ENCODE assay signal across 27 cellular contexts in genomic region chr5:95986001-95986400, GRCh38. TPM values are rescaled to one million over a fixed set of nuclear protein-coding genes. Genes with fewer than 3 reads are reported as not detected.
A peak's percentile ranks its signal among the peaks of the same experiment; 100 is the strongest.
DNase-seq lines count a peak whose midpoint lies in the region; ATAC-seq, FAIRE-seq and TF ChIP-seq lines count a peak whose summit lies in the region.
"Had no signal": no experiment of that assay in that cellular context is flagged by ENCODE, and none has a peak within 500 bp of the region (broad histone marks: within the 10 kb centered on the region; RNA-seq: fewer than 3 reads in every experiment).

No MANE protein-coding gene starts in this region.

- H3K4me2 ChIP-seq in osteoblast (ENCODE audit: insufficient read depth, low read length), result no peak overlapping the region
- H3K4me2 ChIP-seq: A549; BLaER1 treated with 17β-estradiol and CSF1 and Interleukin-3, amounts not matched to agents 10 nM and 100 nM; GM23338 had no signal

- intact Hi-C loops in left ventricle myocardium superior (cut with micrococcal nuclease), result no loop called here
- intact Hi-C loops in cardiac septum (cut with DNase I), result no loop called here
- intact Hi-C loops in kidney (cut with DNase I), result no loop called here
- intact Hi-C loops in activated T-helper 2 cell treated with anti-CD3 and anti-CD28 coated beads, Interferon-gamma antibody, Interleukin-2, Interleukin-4, amounts not matched to agents 10 μg/mL and 5 μg/mL and 100 μg/mL, durations not matched to agents 14 hours and 24 hours and 36 hours (cut with micrococcal nuclease), result no loop called here

- H3K27me3 ChIP-seq in osteoblast (ENCODE audit: insufficient read depth, low read length), result no peaks in the 10 kb centered on the region
- H3K27me3 ChIP-seq: BLaER1 treated with 17β-estradiol and CSF1 and Interleukin-3, amounts not matched to agents 10 nM and 100 nM; colonic mucosa; Peyer's patch; SJCRH30; spleen; transverse colon had no signal

- H3K4me1 Mint-ChIP-seq in chondrocyte (ENCODE audit: low read depth) (peaks cover 54% of the 10 kb centered on the region), type B pancreatic cell (ENCODE audit: unreplicated experiment) (peaks cover 5% of the 10 kb centered on the region)
- H3K4me1 Mint-ChIP-seq in activated T-helper 2 cell treated with anti-CD3 and anti-CD28 coated beads, Interferon-gamma antibody, Interleukin-2, Interleukin-4, amounts not matched to agents 10 μg/mL and 5 μg/mL and 100 μg/mL, durations not matched to agents 14 hours and 24 hours and 36 hours (ENCODE audit: low read depth), result no peaks in the 10 kb centered on the region
- H3K4me1 Mint-ChIP-seq: activated CD4-positive, alpha-beta T cell treated with anti-CD3 and anti-CD28 coated beads, Interleukin-2, amount 10 ng/mL, durations not matched to agents 7 days and 5 days; activated CD8-positive, alpha-beta memory T cell treated with anti-CD3 and anti-CD28 coated beads, Interleukin-2, amount 10 ng/mL, durations not matched to agents 7 days and 5 days; activated naive CD4-positive, alpha-beta T cell treated with anti-CD3 and anti-CD28 coated beads, Interleukin-2, amount 50 U/mL, for 24 hours; natural killer cell; T-helper 17 cell had no signal

- no peaks in the 10 kb centered on the region for H3K79me2 ChIP-seq in osteoblast (ENCODE audit: insufficient read depth, low read length)

- H3K4me3 Mint-ChIP-seq in chondrocyte (ENCODE audit: unreplicated experiment) (peak overlapping the region; percentile 46), type B pancreatic cell (no peak overlapping the region)
- no peak overlapping the region for H3K4me3 Mint-ChIP-seq in activated T-helper 2 cell treated with anti-CD3 and anti-CD28 coated beads, Interferon-gamma antibody, Interleukin-2, Interleukin-4, amounts not matched to agents 10 μg/mL and 5 μg/mL and 100 μg/mL, durations not matched to agents 14 hours and 24 hours and 36 hours (ENCODE audit: low read depth)
- H3K4me3 Mint-ChIP-seq: activated CD4-positive, alpha-beta T cell treated with anti-CD3 and anti-CD28 coated beads, Interleukin-2, amount 10 ng/mL, durations not matched to agents 7 days and 5 days; activated CD8-positive, alpha-beta memory T cell treated with anti-CD3 and anti-CD28 coated beads, Interleukin-2, amount 10 ng/mL, durations not matched to agents 7 days and 5 days; activated naive CD4-positive, alpha-beta T cell treated with anti-CD3 and anti-CD28 coated beads, Interleukin-2, amount 50 U/mL, for 24 hours; GM23338; natural killer cell; T-helper 17 cell had no signal

- H3K9me3 Mint-ChIP-seq in chondrocyte (ENCODE audit: low read depth) (no peaks in the 10 kb centered on the region), type B pancreatic cell (no peaks in the 10 kb centered on the region)
- no peaks in the 10 kb centered on the region for H3K9me3 Mint-ChIP-seq in activated T-helper 2 cell treated with anti-CD3 and anti-CD28 coated beads, Interferon-gamma antibody, Interleukin-2, Interleukin-4, amounts not matched to agents 10 μg/mL and 5 μg/mL and 100 μg/mL, durations not matched to agents 14 hours and 24 hours and 36 hours
- H3K9me3 Mint-ChIP-seq: activated CD4-positive, alpha-beta T cell treated with anti-CD3 and anti-CD28 coated beads, Interleukin-2, amount 10 ng/mL, durations not matched to agents 7 days and 5 days; activated naive CD4-positive, alpha-beta T cell treated with anti-CD3 and anti-CD28 coated beads, Interleukin-2, amount 50 U/mL, for 24 hours; GM23338; natural killer cell had no signal

- FAIRE-seq in kidney (lab: Jason Lieb, UNC), result no peak
- FAIRE-seq: A549 had no signal

- H3K36me3 Mint-ChIP-seq in chondrocyte (ENCODE audit: low read depth), result no peaks in the 10 kb centered on the region
- H3K36me3 Mint-ChIP-seq in type B pancreatic cell, result no peaks in the 10 kb centered on the region
- no peaks in the 10 kb centered on the region for H3K36me3 Mint-ChIP-seq in activated T-helper 2 cell treated with anti-CD3 and anti-CD28 coated beads, Interferon-gamma antibody, Interleukin-2, Interleukin-4, amounts not matched to agents 10 μg/mL and 5 μg/mL and 100 μg/mL, durations not matched to agents 14 hours and 24 hours and 36 hours (ENCODE audit: low read depth)
- H3K36me3 Mint-ChIP-seq: activated CD8-positive, alpha-beta memory T cell treated with anti-CD3 and anti-CD28 coated beads, Interleukin-2, amount 10 ng/mL, durations not matched to agents 7 days and 5 days; activated naive CD4-positive, alpha-beta T cell treated with anti-CD3 and anti-CD28 coated beads, Interleukin-2, amount 50 U/mL, for 24 hours; natural killer cell had no signal

- peaks cover 13% of the 10 kb centered on the region for H3K4me1 ChIP-seq in osteoblast (ENCODE audit: insufficient read depth, low read length)
- H3K4me1 ChIP-seq in kidney (ENCODE audit: control insufficient read depth in 1 of 2, insufficient read depth in 1 of 2, low read depth in 1 of 2, low read length in 2 of 2), result peaks cover 0 to 11% of the 10 kb centered on the region in 2 donors
- H3K4me1 ChIP-seq: colonic mucosa, SJCRH30, spleen had no signal

- H2AFZ ChIP-seq in osteoblast (ENCODE audit: low read length), result peak overlapping the region; percentile 39
- H2AFZ ChIP-seq: GM23338 had no signal

- DNase-seq in left ventricle myocardium superior (no peak), cardiac septum (ENCODE audit: low spot score) (no peak), chondrocyte (ENCODE audit: low spot score) (no peak), osteoblast (ENCODE audit: insufficient read length, low spot score, missing footprints) (no peak), type B pancreatic cell (ENCODE audit: extremely low spot score, unreplicated experiment) (no peak), kidney (no peak)
- DNase-seq in activated T-helper 2 cell treated with anti-CD3 and anti-CD28 coated beads, Interferon-gamma antibody, Interleukin-2, Interleukin-4, amounts not matched to agents 10 μg/mL and 5 μg/mL and 100 μg/mL, durations not matched to agents 14 hours and 24 hours and 36 hours (ENCODE audit: low spot score), result no peak
- DNase-seq in activated CD4-positive, alpha-beta T cell treated with anti-CD3 and anti-CD28 coated beads for 48 hours, result no peak
- DNase-seq: activated CD4-positive, alpha-beta T cell treated with anti-CD3 and anti-CD28 coated beads, Interleukin-2, amount 10 ng/mL, durations not matched to agents 7 days and 5 days; activated CD8-positive, alpha-beta memory T cell treated with anti-CD3 and anti-CD28 coated beads, Interleukin-2, amount 10 ng/mL, durations not matched to agents 7 days and 5 days; colonic mucosa; natural killer cell; NCI-H1417 treated with DMSO at 0.1 percent for 48 hours; NCI-H510A treated with DMSO at 0.1 percent for 48 hours; NK-92 treated with Interleukin-12 subunit alpha and Interleukin-12 subunit beta, amount 100 ng/mL, for 24 hours; Peyer's patch; SJCRH30; spleen; stimulated activated CD4-positive, alpha-beta T cell treated with anti-CD3 and anti-CD28 coated beads, Interleukin-4, amount 100 ng/mL, for 1 hour; stimulated activated naive CD4-positive, alpha-beta T cell; T-helper 17 cell; transverse colon had no signal

- H3K27ac Mint-ChIP-seq in chondrocyte (ENCODE audit: unreplicated experiment) (peak overlapping the region; percentile 93), type B pancreatic cell (peak overlapping the region; percentile 51)
- H3K27ac Mint-ChIP-seq in activated T-helper 2 cell treated with anti-CD3 and anti-CD28 coated beads, Interferon-gamma antibody, Interleukin-2, Interleukin-4, amounts not matched to agents 10 μg/mL and 5 μg/mL and 100 μg/mL, durations not matched to agents 14 hours and 24 hours and 36 hours, result no peak overlapping the region
- H3K27ac Mint-ChIP-seq: activated CD4-positive, alpha-beta T cell treated with anti-CD3 and anti-CD28 coated beads, Interleukin-2, amount 10 ng/mL, durations not matched to agents 7 days and 5 days; activated CD8-positive, alpha-beta memory T cell treated with anti-CD3 and anti-CD28 coated beads, Interleukin-2, amount 10 ng/mL, durations not matched to agents 7 days and 5 days; activated naive CD4-positive, alpha-beta T cell treated with anti-CD3 and anti-CD28 coated beads, Interleukin-2, amount 50 U/mL, for 24 hours; GM23338; natural killer cell; T-helper 17 cell had no signal

- H3K36me3 ChIP-seq in osteoblast (ENCODE audit: insufficient read depth, low read length) (no peaks in the 10 kb centered on the region), kidney (ENCODE audit: control insufficient read depth in 1 of 2, insufficient read depth in 2 of 2, low read length in 2 of 2) (no peaks in the 10 kb centered on the region)
- H3K36me3 ChIP-seq: BLaER1 treated with 17β-estradiol and CSF1 and Interleukin-3, amounts not matched to agents 10 nM and 100 nM; colonic mucosa; Peyer's patch; prostate gland; SJCRH30; spleen; transverse colon had no signal

- no peaks in the 10 kb centered on the region for H3K27me3 Mint-ChIP-seq in chondrocyte (ENCODE audit: low read depth)
- no peaks in the 10 kb centered on the region for H3K27me3 Mint-ChIP-seq in type B pancreatic cell
- H3K27me3 Mint-ChIP-seq in activated T-helper 2 cell treated with anti-CD3 and anti-CD28 coated beads, Interferon-gamma antibody, Interleukin-2, Interleukin-4, amounts not matched to agents 10 μg/mL and 5 μg/mL and 100 μg/mL, durations not matched to agents 14 hours and 24 hours and 36 hours (ENCODE audit: low read depth), result no peaks in the 10 kb centered on the region
- H3K27me3 Mint-ChIP-seq: activated CD4-positive, alpha-beta T cell treated with anti-CD3 and anti-CD28 coated beads, Interleukin-2, amount 10 ng/mL, durations not matched to agents 7 days and 5 days; activated CD8-positive, alpha-beta memory T cell treated with anti-CD3 and anti-CD28 coated beads, Interleukin-2, amount 10 ng/mL, durations not matched to agents 7 days and 5 days; activated naive CD4-positive, alpha-beta T cell treated with anti-CD3 and anti-CD28 coated beads, Interleukin-2, amount 50 U/mL, for 24 hours; T-helper 17 cell had no signal

- ATAC-seq in left ventricle myocardium superior, result peak; percentile 44
- ATAC-seq: activated CD8-positive, alpha-beta memory T cell treated with anti-CD3 and anti-CD28 coated beads, Interleukin-2, amount 10 ng/mL, durations not matched to agents 7 days and 5 days; GM23338; natural killer cell; T-helper 17 cell had no signal

- TF ChIP-seq CTCF in chondrocyte (IDR thresholded peaks at IDR 0.05) (no peak), osteoblast (IDR thresholded peaks at IDR 0.05; ENCODE audit: extremely low read depth, low read depth, low read length) (no peak), type B pancreatic cell (conservative IDR thresholded peaks at IDR 0.05) (no peak), kidney (IDR thresholded peaks at IDR 0.05; ENCODE audit: borderline replicate concordance, extremely low read depth, insufficient read depth) (no peak)

- H3K9me3 ChIP-seq in osteoblast (ENCODE audit: low read depth, low read length) (no peaks in the 10 kb centered on the region), kidney (ENCODE audit: control insufficient read depth in 1 of 2, low read length in 2 of 2) (no peaks in the 10 kb centered on the region)
- H3K9me3 ChIP-seq: A549; BLaER1 treated with 17β-estradiol and CSF1 and Interleukin-3, amounts not matched to agents 10 nM and 100 nM; colonic mucosa; Peyer's patch; prostate gland; SJCRH30; spleen; transverse colon had no signal

- no peak overlapping the region for H3K27ac ChIP-seq in osteoblast (ENCODE audit: low read depth, low read length)
- H3K27ac ChIP-seq in kidney (ENCODE audit: low read depth in 2 of 2, low read length in 2 of 2), result no peak overlapping the region
- H3K27ac ChIP-seq: BLaER1 treated with 17β-estradiol and CSF1 and Interleukin-3, amounts not matched to agents 10 nM and 100 nM; colonic mucosa; Peyer's patch; prostate gland; SJCRH30; spleen; transverse colon had no signal

- H4K20me1 ChIP-seq in osteoblast (ENCODE audit: insufficient read depth, low read length), result no peaks in the 10 kb centered on the region
- H4K20me1 ChIP-seq: BLaER1 treated with 17β-estradiol and CSF1 and Interleukin-3, amounts not matched to agents 10 nM and 100 nM had no signal

- no peak overlapping the region for H3K9ac ChIP-seq in kidney (ENCODE audit: low read length in 2 of 2)
- H3K9ac ChIP-seq: BLaER1 treated with 17β-estradiol and CSF1 and Interleukin-3, amounts not matched to agents 10 nM and 100 nM had no signal

- H3K4me3 ChIP-seq in osteoblast (ENCODE audit: insufficient read depth, low read length), result no peak overlapping the region
- no peak overlapping the region for H3K4me3 ChIP-seq in kidney (ENCODE audit: low read length in 2 of 2)
- H3K4me3 ChIP-seq: A549; BLaER1 treated with 17β-estradiol and CSF1 and Interleukin-3, amounts not matched to agents 10 nM and 100 nM; colonic mucosa; GM23338; Peyer's patch; prostate gland; SJCRH30; spleen; transverse colon had no signal

RNA-seq across cellular contexts. Expression of gene ELL2, which starts 24.4 kb away (rescaled TPM):
- total RNA-seq in left ventricle myocardium superior (23.4 TPM), cardiac septum (30.5 TPM), chondrocyte (51.7 to 83.8 TPM (median 59.3 TPM) in 3 replicates), osteoblast (113 and 123 TPM in 2 replicates), type B pancreatic cell (ENCODE audit: low replicate concordance) (33.9 and 55.3 TPM in 2 replicates), kidney (37.2 TPM)
- 10.1 TPM for polyA plus RNA-seq in kidney (ENCODE audit: insufficient read depth, low read depth, low replicate concordance)
- total RNA-seq in activated T-helper 2 cell treated with anti-CD3 and anti-CD28 coated beads, Interferon-gamma antibody, Interleukin-2, Interleukin-4, amounts not matched to agents 10 μg/mL and 5 μg/mL and 100 μg/mL, durations not matched to agents 14 hours and 24 hours and 36 hours, result 124 and 135 TPM in 2 replicates
